ENCODE assay signal across 16 cellular contexts in genomic region chr13:99154064-99154463, GRCh38.
"Had no signal": no experiment of that assay in that cellular context is flagged by ENCODE, and none has a peak within 500 bp of the region (broad histone marks: within the 10 kb centered on the region; RNA-seq: fewer than 3 reads in every experiment).

No MANE protein-coding gene starts in this region.

- ATAC-seq: activated CD4-positive, CD25-positive, alpha-beta regulatory T cell treated with anti-CD3 and anti-CD28 coated beads, Interleukin-2, amount 50 U/mL, for 24 hours; gastroesophageal sphincter; left lung; right lobe of liver; stimulated activated effector memory CD8-positive, alpha-beta T cell treated with anti-CD3 and anti-CD28 coated beads, Interleukin-12 subunit alpha, Interleukin-12 subunit beta, amount 100 ng/mL, for 72 hours had no signal

- FAIRE-seq: keratinocyte, TTC549 had no signal

- DNase-seq: activated effector memory CD4-positive, alpha-beta T cell treated with Interleukin-2 at 50 U/mL for 16 hours; activated T-cell treated with anti-CD3 and anti-CD28 coated beads, Interleukin-2, amount 50 U/mL, for 1 hour; left lung; nephron progenitor cell; right lobe of liver; transverse colon had no signal

- H3K9me3 Mint-ChIP-seq: activated naive CD4-positive, alpha-beta T cell treated with anti-CD3 and anti-CD28 coated beads, Interleukin-2, amount 50 U/mL, for 24 hours; central memory CD8-positive, alpha-beta T cell; dendritic cell treated with granulocyte-macrophage colony-stimulating factor and Interleukin-4, amounts not matched to agents 40 ng/mL and 50 ng/mL, for 4 days; nephron progenitor cell; stimulated activated effector memory CD8-positive, alpha-beta T cell treated with anti-CD3 and anti-CD28 coated beads, Interleukin-12 subunit alpha, Interleukin-12 subunit beta, amount 100 ng/mL, for 72 hours had no signal

- H3K4me1 Mint-ChIP-seq: central memory CD8-positive, alpha-beta T cell; memory B cell had no signal

- H3K27ac ChIP-seq: gastroesophageal sphincter, left lung, prostate gland, right lobe of liver, transverse colon had no signal

- H3K27me3 Mint-ChIP-seq: activated naive CD4-positive, alpha-beta T cell treated with anti-CD3 and anti-CD28 coated beads, Interleukin-2, amount 50 U/mL, for 24 hours had no signal

- H3K4me3 Mint-ChIP-seq: activated naive CD4-positive, alpha-beta T cell treated with anti-CD3 and anti-CD28 coated beads, Interleukin-2, amount 50 U/mL, for 24 hours; central memory CD8-positive, alpha-beta T cell; dendritic cell treated with granulocyte-macrophage colony-stimulating factor and Interleukin-4, amounts not matched to agents 40 ng/mL and 50 ng/mL, for 4 days; memory B cell; nephron progenitor cell; stimulated activated effector memory CD8-positive, alpha-beta T cell treated with anti-CD3 and anti-CD28 coated beads, Interleukin-12 subunit alpha, Interleukin-12 subunit beta, amount 100 ng/mL, for 72 hours had no signal

- H3K36me3 Mint-ChIP-seq: activated naive CD4-positive, alpha-beta T cell treated with anti-CD3 and anti-CD28 coated beads, Interleukin-2, amount 50 U/mL, for 24 hours; memory B cell; stimulated activated effector memory CD8-positive, alpha-beta T cell treated with anti-CD3 and anti-CD28 coated beads, Interleukin-12 subunit alpha, Interleukin-12 subunit beta, amount 100 ng/mL, for 72 hours had no signal

- H3K27ac Mint-ChIP-seq: activated naive CD4-positive, alpha-beta T cell treated with anti-CD3 and anti-CD28 coated beads, Interleukin-2, amount 50 U/mL, for 24 hours; dendritic cell treated with granulocyte-macrophage colony-stimulating factor and Interleukin-4, amounts not matched to agents 40 ng/mL and 50 ng/mL, for 4 days; memory B cell; nephron progenitor cell; stimulated activated effector memory CD8-positive, alpha-beta T cell treated with anti-CD3 and anti-CD28 coated beads, Interleukin-12 subunit alpha, Interleukin-12 subunit beta, amount 100 ng/mL, for 72 hours had no signal

- H3K4me3 ChIP-seq: gastroesophageal sphincter, left lung, prostate gland, right lobe of liver, transverse colon had no signal

- H3K9me3 ChIP-seq: gastroesophageal sphincter, left lung, prostate gland, right lobe of liver, transverse colon had no signal

- H3K4me1 ChIP-seq: gastroesophageal sphincter, left lung, prostate gland, right lobe of liver, transverse colon had no signal
